1 cellular context compared by ENCODE assay signal in genomic region chr11:66999555-66999954, GRCh38.
TF ChIP-seq lines count a peak whose summit lies in the region.

No MANE protein-coding gene starts in this region.

TF ChIP-seq in HEK293, 187 proteins besides CTCF, POLR2A, EP300 and RAD21 (continued from another document):
- no peak for TF ChIP-seq EGR2 (tag by site-specific recombination; IDR thresholded peaks at IDR 0.05; ENCODE audit: low read depth)
- no peak for TF ChIP-seq ZNF350 (tag by site-specific recombination; IDR thresholded peaks at IDR 0.05)
- TF ChIP-seq ZNF513 (tag by site-specific recombination; IDR thresholded peaks at IDR 0.05), result no peak
- peak; percentile 44; the same call in 1 of the 2 replicates for TF ChIP-seq ZBTB8A (tag by site-specific recombination; IDR thresholded peaks at IDR 0.05)
- no peak for TF ChIP-seq ZNF510 (tag by site-specific recombination; IDR thresholded peaks at IDR 0.05; ENCODE audit: insufficient replicate concordance)
- no peak for TF ChIP-seq OSR2 (tag by site-specific recombination; IDR thresholded peaks at IDR 0.05)
- no peak for TF ChIP-seq ZNF596 (tag by site-specific recombination; IDR thresholded peaks at IDR 0.05)
- no peak for TF ChIP-seq ZNF280C (tag by site-specific recombination; IDR thresholded peaks at IDR 0.05)
- TF ChIP-seq ZNF707 (tag by site-specific recombination; IDR thresholded peaks at IDR 0.05), result no peak
- no peak for TF ChIP-seq ZNF10 (tag by site-specific recombination; IDR thresholded peaks at IDR 0.05)
- TF ChIP-seq ZNF571 (tag by site-specific recombination; IDR thresholded peaks at IDR 0.05), result no peak
- TF ChIP-seq ZNF518A (tag by site-specific recombination; conservative IDR thresholded peaks at IDR 0.05; ENCODE audit: low read depth), result peak; percentile 76
- no peak for TF ChIP-seq ZNF629 (tag by site-specific recombination; IDR thresholded peaks at IDR 0.05)
- no peak for TF ChIP-seq ZNF639 (tag by site-specific recombination; IDR thresholded peaks at IDR 0.05)
